Comparison of ENCODE assay signal across 8 cellular contexts in genomic region chr15:66252411-66253295, GRCh38. TPM values are rescaled to one million over a fixed set of nuclear protein-coding genes. Genes with fewer than 3 reads are reported as not detected.
DNase-seq lines count a peak whose midpoint lies in the region; ATAC-seq and TF ChIP-seq lines count a peak whose summit lies in the region.

No MANE protein-coding gene starts in this region.

- no peak overlapping the region for H3K27ac ChIP-seq in stomach smooth muscle (ENCODE audit: low read length)

- peak; percentile 19 for DNase-seq in SKM-1 treated with dmso at 0.1 percent for 144 hours (lab: John Stamatoyannopoulos, UW; ENCODE audit: unreplicated experiment)
- no peak for DNase-seq in SKM-1 (lab: John Stamatoyannopoulos, UW; ENCODE audit: unreplicated experiment)
- peak; percentile 86 for DNase-seq in NCI-H69 (lab: John Stamatoyannopoulos, UW)
- DNase-seq in activated T-cell treated with anti-CD3 and anti-CD28 coated beads, Interleukin-2, amount 50 U/mL, for 1 hour: peak; percentile 65
- DNase-seq in fibroblast of mammary gland (ENCODE audit: low read depth): peak; percentile 33
- DNase-seq in naive B cell: peak; percentile 25
- DNase-seq in NCI-H2029 (lab: John Stamatoyannopoulos, UW): no peak

- H3K4me1 Mint-ChIP-seq in naive B cell: peaks cover 11 to 28% (median 20%) of the 10 kb centered on the region in 3 donors

- H3K27me3 Mint-ChIP-seq in naive B cell: peaks cover 70 to 83% (median 72%) of the 10 kb centered on the region in 3 donors

- peak overlapping the region in 1 of 2 donors; percentile 3 for H3K9ac ChIP-seq in stomach smooth muscle (ENCODE audit: low read length in 2 of 2)

- H3K4me3 ChIP-seq in fibroblast of mammary gland (ENCODE audit: control insufficient read depth, low read depth, low read length): peak overlapping the region; percentile 35
- H3K4me3 ChIP-seq in stomach smooth muscle (ENCODE audit: low read length in 2 of 2): peak overlapping the region; percentile 60 to 80

- peak; percentile 48 for TF ChIP-seq CTCF in fibroblast of mammary gland (conservative IDR thresholded peaks at IDR 0.05; ENCODE audit: control insufficient read depth, insufficient read depth, low read depth, low read length)

- ATAC-seq in naive B cell (ENCODE audit: low read depth in 2 of 2): peak; percentile 64 to 65

- peaks cover 27% of the 10 kb centered on the region for H3K4me1 ChIP-seq in stomach smooth muscle (ENCODE audit: control insufficient read depth, insufficient read depth, low read length)

- no peak overlapping the region for H3K27ac Mint-ChIP-seq in naive B cell

- H3K36me3 Mint-ChIP-seq in naive B cell: peaks cover 0 to 10% of the 10 kb centered on the region in 2 donors

- H3K4me3 Mint-ChIP-seq in naive B cell: peak overlapping the region; percentile 71 to 90 (median 82)

- H3K9me3 Mint-ChIP-seq in naive B cell: no peaks in the 10 kb centered on the region

- no peaks in the 10 kb centered on the region for H3K9me3 ChIP-seq in stomach smooth muscle (ENCODE audit: control insufficient read depth in 2 of 2, low read length in 2 of 2)

- H3K36me3 ChIP-seq in stomach smooth muscle (ENCODE audit: control insufficient read depth in 2 of 2, insufficient read depth in 2 of 2, low read length in 2 of 2): no peaks in the 10 kb centered on the region

- peaks cover 45 to 48% of the 10 kb centered on the region in 2 donors for H3K27me3 ChIP-seq in stomach smooth muscle (ENCODE audit: control insufficient read depth in 1 of 2, insufficient read depth in 2 of 2, low read length in 2 of 2)

RNA-seq across cellular contexts. Expression of gene MEGF11, which starts 0.9 kb away (rescaled TPM):
- polyA plus RNA-seq in naive B cell (ENCODE audit: low read depth in 6 of 6): under 1 TPM in 1 of 6 donors, not detected in 5; 1.00 TPM

RNA-seq across cellular contexts. Expression of gene DIS3L, which starts 40.7 kb away (rescaled TPM):
- 10 to 100 TPM; 21.8 to 38.4 (median 23.7) TPM for polyA plus RNA-seq in naive B cell (ENCODE audit: low read depth in 6 of 6)

Comparison
In these comparisons a context has a peak if more than half of its experiments do, and no peak if none do; other contexts are left out.
1. DNase-seq: peak in SKM-1 treated with dmso at 0.1 percent for 144 hours (single experiment), NCI-H69 (single experiment), activated T-cell treated with anti-CD3 and anti-CD28 coated beads, Interleukin-2, amount 50 U/mL, for 1 hour (single experiment), fibroblast of mammary gland (single experiment) and naive B cell (single experiment); none in SKM-1 (single experiment) and NCI-H2029 (single experiment).